9 cellular contexts compared by ENCODE assay signal in genomic region chr12:6279256-6279628, GRCh38. TPM values are rescaled to one million over a fixed set of nuclear protein-coding genes. Genes with fewer than 3 reads are reported as not detected.
DNase-seq lines count a peak whose midpoint lies in the region; ATAC-seq and TF ChIP-seq lines count a peak whose summit lies in the region.
"Had no signal": no experiment of that assay in that cellular context is flagged by ENCODE, and none has a peak within 500 bp of the region (broad histone marks: within the 10 kb centered on the region; RNA-seq: fewer than 3 reads in every experiment).

No MANE protein-coding gene starts in this region.

- TF ChIP-seq EP300 in sigmoid colon (IDR thresholded peaks at IDR 0.05) = no peak

- no peak for TF ChIP-seq POLR2A in sigmoid colon (IDR thresholded peaks at IDR 0.05)

- H3K27me3 ChIP-seq in sigmoid colon = no peaks in the 10 kb centered on the region

- H3K27ac ChIP-seq in RWPE1 = peak overlapping the region; percentile 87
- peak overlapping the region; percentile 84 to 93 (median 91) for H3K27ac ChIP-seq in sigmoid colon
- H3K27ac ChIP-seq in substantia nigra (ENCODE audit: low read depth, low read length, poor library complexity, severe bottlenecking) = no peak overlapping the region

- no peak for TF ChIP-seq CTCF in RWPE1 (conservative IDR thresholded peaks at IDR 0.05; ENCODE audit: low read depth)
- TF ChIP-seq CTCF in sigmoid colon (IDR thresholded peaks at IDR 0.05) = no peak

- WGBS in sigmoid colon, 2 donors = 88 to 93% methylated on average over 12 of the region's 12 CpGs

- peak; percentile 18 for DNase-seq in D341Med (ENCODE audit: low spot score)
- DNase-seq in RWPE1 (ENCODE audit: low spot score) = no peak
- no peak for DNase-seq in sigmoid colon
- DNase-seq in substantia nigra (lab: John Stamatoyannopoulos, UW) = no peak

- peaks cover 0 to 31% (median 27%) of the 10 kb centered on the region in 4 donors for H3K4me1 ChIP-seq in sigmoid colon

- ATAC-seq in HG02840 (IDR thresholded peaks at IDR 0.05; ENCODE audit: low FRiP score, unreplicated experiment) (no peak), HG03442 (IDR thresholded peaks at IDR 0.05; ENCODE audit: unreplicated experiment) (no peak), HG02884 (IDR thresholded peaks at IDR 0.05; ENCODE audit: unreplicated experiment) (no peak)

- H3K9me3 ChIP-seq in iPS-18c (ENCODE audit: control insufficient read depth, insufficient read depth, low read length) = no peaks in the 10 kb centered on the region
- no peaks in the 10 kb centered on the region for H3K9me3 ChIP-seq in sigmoid colon

- CTCF ChIA-PET in RWPE1 (lab: Yijun Ruan, JAX) = interaction anchor here (0.5 to 3.4 kb wide), 14 partner anchors 50 to 291 kb away, joined by 3 to 28 read pairs (median 4); partner anchors contain the start of gene CD9

- intact Hi-C loops in sigmoid colon (cut with DNase I) = loop anchor here (2.0 kb wide), 1 partner anchor 48 kb away; no protein-coding TSS in a partner anchor

- POLR2A ChIA-PET in RWPE1 (lab: Yijun Ruan, JAX; ENCODE audit: low non-redundant PET) = interaction anchor here (1.2 to 2.1 kb wide), 2 partner anchors 78 to 91 kb away, joined by 3 to 11 read pairs; no protein-coding TSS in a partner anchor

- H3K4me3 ChIP-seq in iPS-18c (ENCODE audit: insufficient read depth, low read depth, low read length) = peak overlapping the region; percentile 20; the same call in 1 of the 2 replicates
- peak overlapping the region in 1 of 4 donors; percentile 61 for H3K4me3 ChIP-seq in sigmoid colon

- no peaks in the 10 kb centered on the region for H3K36me3 ChIP-seq in sigmoid colon

RNA-seq across cellular contexts. Expression of gene PLEKHG6, which starts 31.2 kb away (rescaled TPM):
- total RNA-seq in sigmoid colon = 1 to 10 TPM in 1 of 4 donors, under 1 TPM in 1, not detected in 2; 0.99 to 2.5 TPM
- 100 to 1,000 TPM in 1 of 3 donors, 10 to 100 TPM in 2; 61.3 to 146 (median 93.6) TPM for polyA plus RNA-seq in sigmoid colon
- total RNA-seq: mononuclear cell had no signal
